8 cellular contexts compared by ENCODE assay signal in genomic region chr14:78164226-78164853, GRCh38. TPM values are rescaled to one million over a fixed set of nuclear protein-coding genes. Genes with fewer than 3 reads are reported as not detected.
DNase-seq lines count a peak whose midpoint lies in the region; ATAC-seq, FAIRE-seq and TF ChIP-seq lines count a peak whose summit lies in the region.

No MANE protein-coding gene starts in this region.

- H3K23me2 ChIP-seq in H1 (ENCODE audit: low read depth, low read length): no peaks in the 10 kb centered on the region; the same call in 1 of the 2 replicates

- no peak overlapping the region for H3K4ac ChIP-seq in H1 (replicated peaks; ENCODE audit: insufficient read length, low read depth, low read length)

- peak; percentile 58 for TF ChIP-seq CTCF in D721Med (IDR thresholded peaks at IDR 0.05; ENCODE audit: insufficient read depth, missing control alignments)
- peak; percentile 86 to 99 (median 99) for TF ChIP-seq CTCF in H1 (IDR thresholded peaks at IDR 0.05; ENCODE audit: control extremely low read depth in 1 of 3, insufficient read depth in 1 of 3, low read depth in 1 of 3, low read length in 3 of 3)

- no peak overlapping the region for H3K23ac ChIP-seq in H1 (ENCODE audit: insufficient read length)

- no peak overlapping the region for H3K4me3 ChIP-seq in H1 (ENCODE audit: extremely low read depth in 1 of 4, insufficient read depth in 2 of 4, low read depth in 3 of 4, low read length in 4 of 4)

- no peak overlapping the region for H2BK12ac ChIP-seq in H1 (ENCODE audit: low read depth, low read length)

- H3K4me1 Mint-ChIP-seq in stimulated activated naive CD8-positive, alpha-beta T cell treated with anti-CD3 and anti-CD28 coated beads, Interleukin-15, amount 100 ng/mL, for 72 hours: no peaks in the 10 kb centered on the region

- no peaks in the 10 kb centered on the region for H3K79me1 ChIP-seq in H1 (ENCODE audit: low read depth, low read length)

- H3K14ac ChIP-seq in H1 (ENCODE audit: insufficient read length): no peak overlapping the region

- H4K8ac ChIP-seq in H1 (ENCODE audit: extremely low read depth, insufficient read depth, low read length): no peak overlapping the region

- no peak overlapping the region for H3K4me2 ChIP-seq in H1 (ENCODE audit: insufficient read depth in 1 of 2, low read depth in 2 of 2, low read length in 2 of 2)

- peaks cover 0 to 5% (median 0%) of the 10 kb centered on the region in 4 experiments; a peak in 1 of 7 replicates for H3K4me1 ChIP-seq in H1 (replicated peaks in 1 of 4; ENCODE audit: control insufficient read depth in 3 of 4, insufficient read depth in 4 of 4, low read length in 3 of 4)

- no peak overlapping the region for H3K9ac ChIP-seq in H1 (replicated peaks in 1 of 4; ENCODE audit: extremely low read depth in 1 of 4, low read depth in 3 of 4, low read length in 3 of 4)

- no peak for TF ChIP-seq EP300 in H1 (IDR thresholded peaks at IDR 0.05; ENCODE audit: borderline replicate concordance in 1 of 2, low read depth in 2 of 2, low read length in 2 of 2)

- no peak overlapping the region for H4K5ac ChIP-seq in H1 (ENCODE audit: insufficient read length, low read depth, low read length)

- H3K18ac ChIP-seq in H1 (ENCODE audit: extremely low read depth, low read length): no peak overlapping the region

- ATAC-seq in GM19351 (IDR thresholded peaks at IDR 0.05; ENCODE audit: unreplicated experiment) (peak; percentile 73), GM21526 (IDR thresholded peaks at IDR 0.05; ENCODE audit: low FRiP score, unreplicated experiment) (no peak), GM21390 (IDR thresholded peaks at IDR 0.05; ENCODE audit: unreplicated experiment) (no peak)
- ATAC-seq in stimulated activated naive CD8-positive, alpha-beta T cell treated with anti-CD3 and anti-CD28 coated beads, Interleukin-15, amount 100 ng/mL, for 72 hours: no peak

- no peaks in the 10 kb centered on the region for H3K9me3 ChIP-seq in H1 (ENCODE audit: insufficient read depth in 2 of 2, low read depth in 1 of 2, low read length in 1 of 2)

- no peak overlapping the region for H2BK120ac ChIP-seq in H1 (replicated peaks; ENCODE audit: low read depth, low read length)

- FAIRE-seq in D721Med (lab: Jason Lieb, UNC) (no peak), H1 (lab: Jason Lieb, UNC) (peak; percentile 84)

- CTCF ChIA-PET in H1 (lab: Charles Lee; ENCODE audit: partially characterized antibody): interaction anchor here (0.6 to 3.8 kb wide), 45 partner anchors 7 to 738 kb away, joined by 3 to 17 read pairs (median 4); no protein-coding TSS in a partner anchor

- no peaks in the 10 kb centered on the region for H3K79me2 ChIP-seq in H1 (ENCODE audit: control insufficient read depth in 1 of 2, insufficient read depth in 2 of 2, low read length in 2 of 2)

- WGBS in H1 (ENCODE audit: extremely low coverage in 1 of 2, insufficient coverage in 1 of 2, insufficient read length in 1 of 2, insufficient replicate concordance in 2 of 2, low coverage in 1 of 2, low lambda C conversion rate in 2 of 2, missing lambda C conversion rate in 1 of 2), 2 experiments: 11% methylated on average over 8 of the region's 8 CpGs; no CpG with 5 or more reads in 1 of the 2 experiments

- no peak overlapping the region for H3K4me3 Mint-ChIP-seq in stimulated activated naive CD8-positive, alpha-beta T cell treated with anti-CD3 and anti-CD28 coated beads, Interleukin-15, amount 100 ng/mL, for 72 hours

- TF ChIP-seq POLR2A in H1 (IDR thresholded peaks at IDR 0.05; ENCODE audit: control extremely low read depth in 1 of 2, low read depth in 2 of 2, low read length in 2 of 2): no peak

- POLR2A ChIA-PET in H1 (lab: Charles Lee; ENCODE audit: partially characterized antibody): interaction anchor here (1.0 kb wide), 1 partner anchor 211 kb away, joined by 3 read pairs; no protein-coding TSS in a partner anchor

- no peak overlapping the region for H4K91ac ChIP-seq in H1 (replicated peaks; ENCODE audit: insufficient read length, low read length)

- TF ChIP-seq RAD21 in H1 (IDR thresholded peaks at IDR 0.05 in 1 of 2, conservative IDR thresholded peaks at IDR 0.05 in 1 of 2; ENCODE audit: low read depth in 2 of 2, low read length in 2 of 2): peak; percentile 82 to 89

- no peak overlapping the region for H3K27ac Mint-ChIP-seq in stimulated activated naive CD8-positive, alpha-beta T cell treated with anti-CD3 and anti-CD28 coated beads, Interleukin-15, amount 100 ng/mL, for 72 hours

- no peaks in the 10 kb centered on the region for H3K27me3 ChIP-seq in H1 (replicated peaks in 1 of 4; ENCODE audit: control insufficient read depth in 3 of 4, extremely low read depth in 1 of 4, insufficient read depth in 3 of 4, low read length in 3 of 4)

- H2AFZ ChIP-seq in H1 (ENCODE audit: low read length): 0 out of 2 replicates have a peak overlapping the region, but pooled peaks have one; percentile 48

- H3K56ac ChIP-seq in H1 (replicated peaks; ENCODE audit: insufficient read length, low read depth, low read length): no peak overlapping the region

- no peak overlapping the region for H3K27ac ChIP-seq in H1 (ENCODE audit: low read depth, low read length)

- H2BK20ac ChIP-seq in H1 (ENCODE audit: low read length): no peak overlapping the region

- peak; percentile 31 for DNase-seq in D721Med (ENCODE audit: insufficient read length, low spot score)
- peak; percentile 32 for DNase-seq in NCI-H510A (lab: John Stamatoyannopoulos, UW)
- DNase-seq in H1 (ENCODE audit: low read depth in 1 of 2, low spot score in 2 of 2): peak; percentile 50 to 82
- peak; percentile 9 to 12 for DNase-seq in stimulated activated naive CD8-positive, alpha-beta T cell treated with anti-CD3 and anti-CD28 coated beads, Interleukin-15, amount 100 ng/mL, for 72 hours
- no peak for DNase-seq in activated effector memory CD4-positive, alpha-beta T cell treated with anti-CD3 and anti-CD28 coated beads, Interleukin-2, amount 50 U/mL, for 16 hours

- no peaks in the 10 kb centered on the region for H3K36me3 ChIP-seq in H1 (ENCODE audit: control insufficient read depth in 2 of 4, insufficient read depth in 4 of 4, low read length in 3 of 4)

- no peak overlapping the region for H2BK5ac ChIP-seq in H1 (ENCODE audit: low read depth, low read length)

- no peak overlapping the region for H2AK5ac ChIP-seq in H1 (ENCODE audit: low read depth, low read length)

- no peaks in the 10 kb centered on the region for H3K9me3 Mint-ChIP-seq in stimulated activated naive CD8-positive, alpha-beta T cell treated with anti-CD3 and anti-CD28 coated beads, Interleukin-15, amount 100 ng/mL, for 72 hours

- H4K20me1 ChIP-seq in H1 (replicated peaks in 1 of 2; ENCODE audit: control insufficient read depth in 1 of 2, insufficient read depth in 2 of 2, low read length in 2 of 2): no peaks in the 10 kb centered on the region

- H2BK15ac ChIP-seq in H1 (ENCODE audit: low read length): no peak overlapping the region

- H3K27me3 Mint-ChIP-seq in stimulated activated naive CD8-positive, alpha-beta T cell treated with anti-CD3 and anti-CD28 coated beads, Interleukin-15, amount 100 ng/mL, for 72 hours: peaks cover 60% of the 10 kb centered on the region

TF ChIP-seq in H1, 55 proteins besides CTCF, POLR2A, EP300 and RAD21 (continues in another document):
- TF ChIP-seq CHD2 (IDR thresholded peaks at IDR 0.05; ENCODE audit: low read length) (no peak), MAX (IDR thresholded peaks at IDR 0.05) (peak; percentile 37; the same call in 1 of the 2 replicates), SIX5 (IDR thresholded peaks at IDR 0.05; ENCODE audit: low read depth, low read length) (no peak), ZNF274 (IDR thresholded peaks at IDR 0.05; ENCODE audit: borderline replicate concordance, extremely low read depth, low read length) (no peak), JUND (IDR thresholded peaks at IDR 0.05; ENCODE audit: low read length) (0 out of 2 replicates have a peak, but pooled peaks have one; percentile 28), E2F6 (IDR thresholded peaks at IDR 0.05) (no peak), GABPA (IDR thresholded peaks at IDR 0.05; ENCODE audit: borderline replicate concordance, insufficient read depth, low read length) (peak; percentile 37; the same call in 1 of the 2 replicates), TEAD4 (IDR thresholded peaks at IDR 0.05; ENCODE audit: low read depth, low read length) (0 out of 2 replicates have a peak, but pooled peaks have one; percentile 16), POLR2AphosphoS5 (IDR thresholded peaks at IDR 0.05; ENCODE audit: low read depth, low read length) (no peak), SP4 (IDR thresholded peaks at IDR 0.05; ENCODE audit: low read length) (no peak), KDM4A (IDR thresholded peaks at IDR 0.05; ENCODE audit: low read depth, low read length, severe bottlenecking) (no peak), JUN (IDR thresholded peaks at IDR 0.05; ENCODE audit: low read depth, low read length) (no peak), RFX5 (IDR thresholded peaks at IDR 0.05; ENCODE audit: borderline replicate concordance, low read depth, low read length) (no peak), SIN3A (conservative IDR thresholded peaks at IDR 0.05 in 1 of 2, IDR thresholded peaks at IDR 0.05 in 1 of 2; ENCODE audit: low read depth in 1 of 2, low read length in 2 of 2) (no peak), CREB1 (IDR thresholded peaks at IDR 0.05) (0 out of 2 replicates have a peak, but pooled peaks have one; percentile 12), RNF2 (IDR thresholded peaks at IDR 0.05; ENCODE audit: borderline replicate concordance, low read depth, low read length, missing control alignments, poor library complexity, severe bottlenecking) (no peak), HDAC2 (IDR thresholded peaks at IDR 0.05; ENCODE audit: borderline replicate concordance in 1 of 2, low read depth in 2 of 2, low read length in 2 of 2) (no peak)

RNA-seq across cellular contexts. Expression of gene NRXN3, which starts 5.8 kb away (rescaled TPM):
- 3.0 and 4.1 TPM in 2 replicates for total RNA-seq in H1 (2021; fragmentation: NEBNext Ultra II Directional; extraction: Animal tissue kit (Norgen Biotek cat#: 25700))
- polyA plus RNA-seq in H1 (2011; rRNA removed): 2.6 and 3.1 TPM in 2 replicates
- polyA plus RNA-seq in H1 (2011; cell fraction: cytosol; rRNA removed): 2.3 TPM
- 11.2 TPM for polyA plus RNA-seq in H1 (2011; cell fraction: nucleus; rRNA removed)
- polyA plus RNA-seq in H1 (2012, experiment 1 of 2): 1.9 to 2.7 TPM (median 2.2 TPM) in 4 replicates
- polyA plus RNA-seq in H1 (2012, experiment 2 of 2): 0.35 TPM
- 3.1 TPM for polyA plus RNA-seq in H1 (2013, experiment 1 of 2)
- 3.0 TPM for polyA plus RNA-seq in H1 (2013, experiment 2 of 2)
- 9.8 and 14.1 TPM in 2 replicates for polyA minus RNA-seq in H1 (2011; rRNA and poly(A)+ RNA removed)
- polyA minus RNA-seq in H1 (2011; cell fraction: cytosol; rRNA and poly(A)+ RNA removed): 3.4 TPM
- polyA minus RNA-seq in H1 (2011; cell fraction: nucleus; rRNA and poly(A)+ RNA removed): 41.5 TPM
